In the genomic region with DNA sequence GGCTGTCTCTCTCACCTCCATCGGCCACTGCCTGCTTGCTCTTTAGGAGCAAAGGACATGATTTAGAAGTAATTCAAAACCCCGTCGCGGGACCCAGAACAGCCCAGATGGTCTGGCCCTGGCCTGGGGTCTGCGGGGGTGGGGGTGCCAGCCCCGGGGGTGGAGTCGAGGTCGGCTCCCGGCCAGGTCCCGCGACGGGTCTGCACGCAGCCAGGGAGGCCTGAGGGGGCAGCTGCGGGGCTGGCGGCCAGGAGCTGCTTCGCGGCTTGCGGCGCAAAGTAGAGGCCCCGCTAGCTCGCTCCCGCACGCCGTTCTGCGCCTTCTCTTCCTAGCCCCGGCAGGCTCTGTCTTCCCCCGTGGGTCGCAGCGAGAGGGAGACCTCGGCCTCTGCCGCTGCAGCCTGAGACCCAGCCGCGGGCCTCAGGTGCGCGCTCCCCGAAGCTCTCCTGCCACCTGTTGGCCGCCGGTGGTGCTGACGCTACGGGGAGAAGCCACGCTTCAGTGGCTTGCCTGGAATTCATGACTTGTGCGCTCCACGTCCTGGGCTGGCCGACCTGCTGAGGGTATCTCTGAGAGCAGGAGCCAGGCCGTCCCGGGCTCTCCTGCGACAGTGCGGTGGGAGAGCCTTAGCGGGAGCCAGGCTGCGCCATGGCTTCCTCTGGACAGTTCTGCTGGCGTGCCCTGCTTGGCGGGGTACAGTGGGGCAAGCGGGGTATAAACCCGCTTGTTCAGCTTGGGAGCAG, we compare ENCODE assay signal across 8 cellular contexts.
DNase-seq lines count a peak whose midpoint lies in the region; ATAC-seq and TF ChIP-seq lines count a peak whose summit lies in the region.

No MANE protein-coding gene starts in this region.

- H3K9me3 ChIP-seq in PC-3 (ENCODE audit: low read length): no peaks in the 10 kb centered on the region
- no peaks in the 10 kb centered on the region for H3K9me3 ChIP-seq in fibroblast of lung (ENCODE audit: control insufficient read depth, insufficient read depth, low read depth, low read length)

- TF ChIP-seq CTCF in PC-3 (conservative IDR thresholded peaks at IDR 0.05; ENCODE audit: low read depth, low read length) (peak; percentile 84), fibroblast of lung (conservative IDR thresholded peaks at IDR 0.05 in 1 of 2, IDR thresholded peaks at IDR 0.05 in 1 of 2; ENCODE audit: low read depth in 1 of 2, low read length in 2 of 2) (peak; percentile 82 to 88), nephron progenitor cell (IDR thresholded peaks at IDR 0.05) (peak; percentile 93)

- H3K4me1 ChIP-seq in PC-3 (ENCODE audit: insufficient read depth, low read length) (peaks cover 23% of the 10 kb centered on the region), fibroblast of lung (ENCODE audit: control insufficient read depth, extremely low read depth, insufficient read depth, low read length) (peaks cover 14% of the 10 kb centered on the region)

- BruUV-seq in PC-3 (replicated peaks; lab: Mats Ljungman, UMichigan): no TSS peak

- CTCF ChIA-PET in PC-3 (lab: Charles Lee): interaction anchor here (0.6 to 0.7 kb wide), 2 partner anchors 165 to 274 kb away, joined by 3 read pairs; no protein-coding TSS in a partner anchor

- H3K4me2 ChIP-seq in PC-3 (ENCODE audit: low read length) (peak overlapping the region; percentile 83), fibroblast of lung (ENCODE audit: extremely low read depth, insufficient read depth, low read length) (peak overlapping the region; percentile 72)

- no peak overlapping the region for H3K27ac ChIP-seq in PC-3 (ENCODE audit: low read length)
- H3K27ac ChIP-seq in fibroblast of lung (ENCODE audit: insufficient read depth, low read length): no peak overlapping the region

- no peak overlapping the region for H3K27ac Mint-ChIP-seq in nephron progenitor cell

- H3K4me3 ChIP-seq in PC-3 (ENCODE audit: low read length) (peak overlapping the region; percentile 69), fibroblast of lung (replicated peaks in 1 of 4; ENCODE audit: control extremely low read depth in 1 of 4, insufficient read depth in 1 of 4, low read depth in 3 of 4, low read length in 4 of 4) (peak overlapping the region in 3 of 4 experiments; percentile 28 to 45 (median 30))

- POLR2A ChIA-PET in PC-3 (lab: Charles Lee; ENCODE audit: unreplicated experiment): interaction anchor here (0.6 kb wide), 1 partner anchor 122 kb away, joined by 6 read pairs; no protein-coding TSS in a partner anchor

- peaks cover 41% of the 10 kb centered on the region for H3K4me1 Mint-ChIP-seq in nephron progenitor cell

- DNase-seq in CD1c-positive myeloid dendritic cell (ENCODE audit: extremely low spot score) (peak; percentile 79), HPDE6-E6E7 (ENCODE audit: extremely low spot score) (peak; percentile 76), PC-3 (peak; percentile 83), fibroblast of lung (ENCODE audit: low read depth in 2 of 2) (peak; percentile 63 to 72), nephron progenitor cell (peak; percentile 93)
- DNase-seq in activated T-cell treated with anti-CD3 and anti-CD28 coated beads, Interleukin-2, amount 50 U/mL, for 48 hours: peak; percentile 85 to 87
- peak; percentile 82 for DNase-seq in stimulated activated naive CD8-positive, alpha-beta T cell treated with anti-CD3 and anti-CD28 coated beads, Interleukin-15, Interleukin-2, amounts not matched to agents 100 U/mL and 50 U/mL, for 24 hours

- H2AFZ ChIP-seq in PC-3 (ENCODE audit: low read length): peak overlapping the region; percentile 76
- H2AFZ ChIP-seq in fibroblast of lung (ENCODE audit: low read length): peak overlapping the region; percentile 70

- peaks cover 7% of the 10 kb centered on the region for H3K9me3 Mint-ChIP-seq in nephron progenitor cell

- H3K36me3 Mint-ChIP-seq in nephron progenitor cell (ENCODE audit: low read depth): no peaks in the 10 kb centered on the region

- peak; percentile 98 for ATAC-seq in GM19372 (IDR thresholded peaks at IDR 0.05; ENCODE audit: low read depth, unreplicated experiment)
- peak; percentile 91 for ATAC-seq in PC-3
- ATAC-seq in stimulated activated naive CD8-positive, alpha-beta T cell treated with anti-CD3 and anti-CD28 coated beads, Interleukin-15, Interleukin-2, amounts not matched to agents 100 U/mL and 50 U/mL, for 24 hours: peak; percentile 91

- intact Hi-C loops in PC-3 (cut with micrococcal nuclease): loop anchor here (1.0 to 5.0 kb wide), 3 partner anchors 141 to 272 kb away; a partner anchor contains a TSS

- H4K20me1 ChIP-seq in PC-3 (ENCODE audit: low read length) (no peaks in the 10 kb centered on the region), fibroblast of lung (ENCODE audit: control insufficient read depth, extremely low read depth, insufficient read depth, low read length) (no peaks in the 10 kb centered on the region)

- no peaks in the 10 kb centered on the region for H3F3A ChIP-seq in PC-3 (ENCODE audit: low read length, unreplicated experiment)

- H3K27me3 ChIP-seq in PC-3 (ENCODE audit: low read length): no peaks in the 10 kb centered on the region
- no peaks in the 10 kb centered on the region for H3K27me3 ChIP-seq in fibroblast of lung (ENCODE audit: control insufficient read depth, insufficient read depth, low read length)

- no peaks in the 10 kb centered on the region for H3K9me2 ChIP-seq in PC-3 (replicated peaks; ENCODE audit: low read length)

- H3K9ac ChIP-seq in PC-3 (ENCODE audit: low read length): 0 out of 2 replicates have a peak overlapping the region, but pooled peaks have one; percentile 10
- H3K9ac ChIP-seq in fibroblast of lung (ENCODE audit: insufficient read depth, low read length): no peak overlapping the region

- H3K36me3 ChIP-seq in PC-3 (ENCODE audit: low read depth, low read length) (no peaks in the 10 kb centered on the region), fibroblast of lung (ENCODE audit: control insufficient read depth, insufficient read depth, low read length) (no peaks in the 10 kb centered on the region)

- no peaks in the 10 kb centered on the region for H3K79me2 ChIP-seq in PC-3 (ENCODE audit: low read length)
- no peaks in the 10 kb centered on the region for H3K79me2 ChIP-seq in fibroblast of lung (ENCODE audit: control insufficient read depth, insufficient read depth, low read length)

- H3K27me3 Mint-ChIP-seq in nephron progenitor cell (ENCODE audit: low read depth, poor library complexity): peaks cover 20% of the 10 kb centered on the region

- H3K4me3 Mint-ChIP-seq in nephron progenitor cell: peak overlapping the region; percentile 79
